ENCODE assay signal across 10 cellular contexts in genomic region chr6:44057931-44058616, GRCh38.
DNase-seq lines count a peak whose midpoint lies in the region; ATAC-seq and TF ChIP-seq lines count a peak whose summit lies in the region.
"Had no signal": no experiment of that assay in that cellular context is flagged by ENCODE, and none has a peak within 500 bp of the region (broad histone marks: within the 10 kb centered on the region; RNA-seq: fewer than 3 reads in every experiment).

No MANE protein-coding gene starts in this region.

- H3K4me2 ChIP-seq in BLaER1 = peak overlapping the region; percentile 80

- H3K27me3 ChIP-seq in BLaER1 (no peaks in the 10 kb centered on the region), RWPE2 (ENCODE audit: insufficient read depth, poor library complexity, severe bottlenecking) (no peaks in the 10 kb centered on the region), psoas muscle (ENCODE audit: insufficient read depth in 3 of 3, low read length in 2 of 3) (no peaks in the 10 kb centered on the region), WERI-Rb-1 (ENCODE audit: insufficient read depth, low read depth, severe bottlenecking) (no peaks in the 10 kb centered on the region)

- no peak overlapping the region for H3K9ac ChIP-seq in BLaER1

- H3K4me3 ChIP-seq in BLaER1 (no peak overlapping the region), RWPE2 (ENCODE audit: severe bottlenecking) (no peak overlapping the region), psoas muscle (no peak overlapping the region), WERI-Rb-1 (ENCODE audit: low read depth, low read length) (no peak overlapping the region)

- H3K27ac ChIP-seq in BLaER1 (peak overlapping the region; percentile 45; the same call in 1 of the 2 replicates), RWPE2 (ENCODE audit: poor library complexity, severe bottlenecking) (peak overlapping the region; percentile 98), psoas muscle (peak overlapping the region; percentile 87), WERI-Rb-1 (no peak overlapping the region)

- TF ChIP-seq CTCF in RWPE2 (IDR thresholded peaks at IDR 0.05; ENCODE audit: poor library complexity, severe bottlenecking) (no peak), psoas muscle (IDR thresholded peaks at IDR 0.05) (no peak), WERI-Rb-1 (IDR thresholded peaks at IDR 0.05; ENCODE audit: low read depth, low read length) (no peak)

- 62 to 70% (median 65%) methylated on average over 10 of the region's 10 CpGs for WGBS in psoas muscle, 3 donors

- intact Hi-C loops in psoas muscle (cut with DNase I) = no loop called here

- H3K9me3 ChIP-seq in BLaER1 (peaks cover 14% of the 10 kb centered on the region), RWPE2 (ENCODE audit: severe bottlenecking) (no peaks in the 10 kb centered on the region), psoas muscle (no peaks in the 10 kb centered on the region), WERI-Rb-1 (ENCODE audit: severe bottlenecking) (peaks cover 7% of the 10 kb centered on the region)

- no peaks in the 10 kb centered on the region for H4K20me1 ChIP-seq in BLaER1

- DNase-seq in RWPE2 (ENCODE audit: low spot score) = no peak
- DNase-seq in fibroblast of gingiva (ENCODE audit: low read depth) = peak; percentile 43
- DNase-seq in psoas muscle = no peak
- no peak for DNase-seq in WERI-Rb-1
- DNase-seq in NCI-H774 (lab: John Stamatoyannopoulos, UW) = no peak
- no peak for DNase-seq in LoVo (ENCODE audit: low spot score)
- DNase-seq in DMS153 treated with DMSO at 0.1 percent for 48 hours (lab: John Stamatoyannopoulos, UW; ENCODE audit: unreplicated experiment) = no peak
- DNase-seq: MM.1S, NCI-H748 treated with DMSO at 0.1 percent for 48 hours had no signal

- peaks cover 66% of the 10 kb centered on the region for H3K4me1 ChIP-seq in BLaER1
- peaks cover 76% of the 10 kb centered on the region for H3K4me1 ChIP-seq in RWPE2 (ENCODE audit: insufficient read depth, poor library complexity, severe bottlenecking)
- peaks cover 57% of the 10 kb centered on the region for H3K4me1 ChIP-seq in psoas muscle

- ATAC-seq in RWPE2 (ENCODE audit: low read depth) = no peak
- ATAC-seq in psoas muscle = no peak

- H3K36me3 ChIP-seq in BLaER1 (peaks cover 5% of the 10 kb centered on the region; the same call in 1 of the 2 replicates), RWPE2 (ENCODE audit: low read depth) (no peaks in the 10 kb centered on the region), psoas muscle (ENCODE audit: insufficient read depth in 1 of 2, low read depth in 1 of 2) (no peaks in the 10 kb centered on the region), WERI-Rb-1 (no peaks in the 10 kb centered on the region)
